In genomic region chr1:204306076-204306475, GRCh38 we compare ENCODE assay signal across 18 cellular contexts. TPM values are rescaled to one million over a fixed set of nuclear protein-coding genes. Genes with fewer than 3 reads are reported as not detected.
DNase-seq lines count a peak whose midpoint lies in the region; ATAC-seq and TF ChIP-seq lines count a peak whose summit lies in the region.
"Had no signal": no experiment of that assay in that cellular context is flagged by ENCODE, and none has a peak within 500 bp of the region (broad histone marks: within the 10 kb centered on the region; RNA-seq: fewer than 3 reads in every experiment).

No MANE protein-coding gene starts in this region.

- H3K4me3 ChIP-seq in AG04449 (ENCODE audit: low read depth, low read length): peak overlapping the region; percentile 1
- no peak overlapping the region for H3K4me3 ChIP-seq in NT2/D1 (ENCODE audit: insufficient read length, low read depth)
- peak overlapping the region; percentile 51 for H3K4me3 ChIP-seq in fibroblast of villous mesenchyme (ENCODE audit: low read depth, low read length)
- H3K4me3 ChIP-seq: SJCRH30 had no signal

- peaks cover 17% of the 10 kb centered on the region for H3K4me1 ChIP-seq in NT2/D1 (ENCODE audit: insufficient read depth, insufficient read length)

- POLR2A ChIA-PET in AG04449 (lab: Yijun Ruan, JAX): no interaction called here

- CTCF ChIA-PET in AG04449 (lab: Yijun Ruan, JAX): interaction anchor here (0.8 to 2.4 kb wide), 3 partner anchors 18 to 60 kb away, joined by 3 to 9 read pairs (median 3); no protein-coding TSS in a partner anchor

- H3K9me3 ChIP-seq in NT2/D1 (ENCODE audit: insufficient read depth, low read length): no peaks in the 10 kb centered on the region
- H3K9me3 ChIP-seq: BE2C, SJCRH30 had no signal

- TF ChIP-seq CTCF in AG04449 (IDR thresholded peaks at IDR 0.05; ENCODE audit: insufficient read depth, low read length, missing control alignments) (no peak), fibroblast of villous mesenchyme (IDR thresholded peaks at IDR 0.05; ENCODE audit: insufficient read depth, low read depth, low read length) (no peak)

- peak overlapping the region; percentile 1 for H3K9ac ChIP-seq in NT2/D1 (ENCODE audit: insufficient read length, low read depth)

- no peaks in the 10 kb centered on the region for H3K27me3 ChIP-seq in NT2/D1 (ENCODE audit: insufficient read depth, insufficient read length)
- H3K27me3 ChIP-seq: BE2C, SJCRH30 had no signal

- DNase-seq in AG04449 (ENCODE audit: low read depth, low spot score) (no peak), NT2/D1 (ENCODE audit: low read depth, low spot score) (no peak), fibroblast of villous mesenchyme (ENCODE audit: low read depth) (no peak), occipital lobe (lab: John Stamatoyannopoulos, UW) (peak; percentile 32), epidermal melanocyte (ENCODE audit: insufficient read length, low spot score) (no peak), EL (no peak), NK-92 (lab: John Stamatoyannopoulos, UW; ENCODE audit: unreplicated experiment) (no peak)
- DNase-seq: 8988T; BE2C; CD4-positive, alpha-beta memory T cell; H9; NCI-H1436 treated with DMSO at 0.1 percent for 48 hours; NCI-H2029; NCI-H345; NCI-H524 treated with DMSO at 0.1 percent for 48 hours; SJCRH30 had no signal

- no peaks in the 10 kb centered on the region for H3K36me3 ChIP-seq in NT2/D1 (ENCODE audit: insufficient read depth, insufficient read length, low read length)
- H3K36me3 ChIP-seq: SJCRH30 had no signal

- ATAC-seq in GM18520 (IDR thresholded peaks at IDR 0.05; ENCODE audit: unreplicated experiment): no peak
- ATAC-seq: Panc1 had no signal

RNA-seq across cellular contexts. Expression of gene PLEKHA6, which starts 53.7 kb away (rescaled TPM):
- 2.9 and 3.9 TPM in 2 replicates for total RNA-seq in fibroblast of villous mesenchyme
- 7.5 TPM for total RNA-seq in occipital lobe
